8 cellular contexts compared by ENCODE assay signal in the genomic region with DNA sequence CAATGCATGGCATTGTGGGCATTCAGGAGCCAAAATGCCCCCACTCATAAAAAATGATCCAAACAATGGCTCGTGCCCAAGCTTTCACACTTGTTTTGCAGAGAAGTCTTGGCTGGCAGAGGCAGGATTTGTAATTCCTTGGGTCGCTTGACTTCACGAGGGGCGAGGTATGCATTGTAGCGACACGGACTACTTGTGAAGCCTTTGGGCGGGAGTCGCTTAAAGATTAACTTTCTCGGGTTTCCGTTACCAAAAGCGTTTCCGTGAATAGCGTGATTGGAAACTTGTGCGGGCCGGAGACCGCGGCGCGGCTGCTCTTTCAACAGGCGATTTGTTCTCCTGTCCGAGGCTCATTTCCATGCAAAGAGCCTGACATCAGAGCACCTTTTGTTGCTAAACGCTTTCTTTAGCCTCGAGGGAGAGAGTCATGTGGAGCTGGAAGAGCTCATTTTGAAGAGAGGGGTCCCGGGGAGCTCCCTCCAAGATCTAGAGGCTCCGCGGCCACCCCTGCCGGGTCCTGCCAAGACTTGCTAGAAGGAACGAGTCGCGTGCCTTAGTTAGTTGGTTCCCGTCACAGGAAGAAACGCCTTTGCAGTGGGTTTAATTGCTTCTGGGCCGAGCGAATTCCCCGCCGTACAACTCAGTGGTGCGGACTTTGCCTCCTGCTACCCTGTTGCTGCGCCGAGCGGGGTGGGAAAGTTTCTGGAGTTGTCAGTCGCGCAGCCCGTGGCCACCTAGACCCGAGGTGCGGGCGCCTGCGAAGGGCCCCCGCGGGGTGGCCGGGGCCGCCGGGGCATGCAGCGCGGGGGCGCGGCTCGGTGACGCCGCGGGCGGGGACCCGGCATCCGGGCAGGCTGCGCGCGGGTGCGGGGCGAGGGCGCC. TPM values are rescaled to one million over a fixed set of nuclear protein-coding genes. Genes with fewer than 3 reads are reported as not detected.
DNase-seq lines count a peak whose midpoint lies in the region; ATAC-seq and TF ChIP-seq lines count a peak whose summit lies in the region.

SASH1 (plus strand) TSS at position 693 of the 882 bp plus-strand sequence. CDS start 230 bp downstream, outside the sequence.

- TF ChIP-seq RAD21 in neural cell (conservative IDR thresholded peaks at IDR 0.05): peak; percentile 21

- H3K9me2 ChIP-seq in neural cell (ENCODE audit: insufficient read depth, low read length): no peaks in the 10 kb centered on the region

- H3K36me3 ChIP-seq in neural cell (ENCODE audit: insufficient read depth, low read length) (no peaks in the 10 kb centered on the region), vagina (no peaks in the 10 kb centered on the region)

- H2AFZ ChIP-seq in neural cell (ENCODE audit: low read depth, low read length): no peak within 1 kb of the TSS

- H3K9me3 ChIP-seq in neural cell (ENCODE audit: low read length): no peaks in the 10 kb centered on the region
- no peaks in the 10 kb centered on the region for H3K9me3 ChIP-seq in vagina

- H3K27me3 ChIP-seq in neural cell (ENCODE audit: insufficient read depth, low read depth, low read length) (peaks cover 42% of the 10 kb centered on the region), vagina (no peaks in the 10 kb centered on the region)

- TF ChIP-seq POLR2A in vagina (IDR thresholded peaks at IDR 0.05): peak in 1 of 2 donors; percentile 15

- H3K9me3 Mint-ChIP-seq in activated naive CD8-positive, alpha-beta T cell treated with anti-CD3 and anti-CD28 coated beads, Interleukin-2, amount 50 U/mL, for 24 hours: no peaks in the 10 kb centered on the region

- H3K9ac ChIP-seq in neural cell (ENCODE audit: low read length): peak within 1 kb of the TSS; percentile 39

- TF ChIP-seq CTCF in neural cell (IDR thresholded peaks at IDR 0.05; ENCODE audit: poor library complexity, severe bottlenecking) (no peak), vagina (IDR thresholded peaks at IDR 0.05) (no peak)

- H3F3A ChIP-seq in neural cell (ENCODE audit: insufficient read depth, low read length, poor library complexity, severe bottlenecking): no peaks in the 10 kb centered on the region

- DNase-seq in AG08396 (ENCODE audit: low spot score) (peak; percentile 74), NCI-H748 treated with DMSO at 0.1 percent for 48 hours (lab: John Stamatoyannopoulos, UW) (peak; percentile 39), glomerular visceral epithelial cell (ENCODE audit: extremely low spot score) (peak; percentile 90), vagina (ENCODE audit: extremely low spot score in 2 of 2) (no peak)
- peak; percentile 13 for DNase-seq in activated naive CD8-positive, alpha-beta T cell treated with anti-CD3 and anti-CD28 coated beads, Interleukin-2, amount 50 U/mL, for 24 hours

- no peak for TF ChIP-seq EP300 in neural cell (conservative IDR thresholded peaks at IDR 0.05; ENCODE audit: poor library complexity, severe bottlenecking)

- peak; percentile 84 for ATAC-seq in GM18909 (IDR thresholded peaks at IDR 0.05; ENCODE audit: poor library complexity, unreplicated experiment)
- ATAC-seq in HG03139 (IDR thresholded peaks at IDR 0.05; ENCODE audit: unreplicated experiment): peak; percentile 70
- ATAC-seq in activated naive CD8-positive, alpha-beta T cell treated with anti-CD3 and anti-CD28 coated beads, Interleukin-2, amount 50 U/mL, for 24 hours: peak; percentile 36

- H3K79me2 ChIP-seq in neural cell (replicated peaks; ENCODE audit: insufficient read depth, low read length): no peaks in the 10 kb centered on the region

- no peaks in the 10 kb centered on the region for H4K20me1 ChIP-seq in neural cell (ENCODE audit: insufficient read depth)

- H3K4me3 ChIP-seq in neural cell (ENCODE audit: low read length) (peak within 1 kb of the TSS; percentile 68), vagina (peak within 1 kb of the TSS; percentile 70 to 96)

- peaks cover 7% of the 10 kb centered on the region for H3K4me1 Mint-ChIP-seq in activated naive CD8-positive, alpha-beta T cell treated with anti-CD3 and anti-CD28 coated beads, Interleukin-2, amount 50 U/mL, for 24 hours

- intact Hi-C loops in vagina (cut with DNase I): no loop called here

- H3K27ac ChIP-seq in neural cell (ENCODE audit: low read length): no peak within 1 kb of the TSS
- peak within 1 kb of the TSS; percentile 83 for H3K27ac ChIP-seq in vagina

- H3K27ac Mint-ChIP-seq in activated naive CD8-positive, alpha-beta T cell treated with anti-CD3 and anti-CD28 coated beads, Interleukin-2, amount 50 U/mL, for 24 hours: no peak within 1 kb of the TSS

- H3K36me3 Mint-ChIP-seq in activated naive CD8-positive, alpha-beta T cell treated with anti-CD3 and anti-CD28 coated beads, Interleukin-2, amount 50 U/mL, for 24 hours (ENCODE audit: low read depth): no peaks in the 10 kb centered on the region

- peak within 1 kb of the TSS; percentile 63 for H3K4me3 Mint-ChIP-seq in activated naive CD8-positive, alpha-beta T cell treated with anti-CD3 and anti-CD28 coated beads, Interleukin-2, amount 50 U/mL, for 24 hours

- peak within 1 kb of the TSS; percentile 91 for H3K4me2 ChIP-seq in neural cell (ENCODE audit: low read length)

- H3K4me1 ChIP-seq in vagina: peaks cover 25% of the 10 kb centered on the region

- peaks cover 58% of the 10 kb centered on the region for H3K27me3 Mint-ChIP-seq in activated naive CD8-positive, alpha-beta T cell treated with anti-CD3 and anti-CD28 coated beads, Interleukin-2, amount 50 U/mL, for 24 hours

TF ChIP-seq in neural cell, 6 proteins besides CTCF, POLR2A, EP300 and RAD21:
- TF ChIP-seq EZH2 (IDR thresholded peaks at IDR 0.05; ENCODE audit: borderline replicate concordance, insufficient read depth, low read length, poor library complexity, severe bottlenecking): no peak
- TF ChIP-seq TAF1 (IDR thresholded peaks at IDR 0.05; ENCODE audit: low read depth): no peak
- TF ChIP-seq POLR2AphosphoS5 (IDR thresholded peaks at IDR 0.05): no peak
- TF ChIP-seq SMC3 (conservative IDR thresholded peaks at IDR 0.05; ENCODE audit: poor library complexity): no peak
- no peak for TF ChIP-seq REST (IDR thresholded peaks at IDR 0.05; ENCODE audit: borderline replicate concordance)
- peak; percentile 14 for TF ChIP-seq MXI1 (conservative IDR thresholded peaks at IDR 0.05; ENCODE audit: poor library complexity, severe bottlenecking)

RNA-seq across cellular contexts. Expression of gene SASH1, which starts in this region (rescaled TPM):
- 7.0 and 15.1 TPM in 2 replicates for polyA plus RNA-seq in neural cell
- 30.9 and 39.8 TPM in 2 replicates for polyA minus RNA-seq in neural cell
- 86.4 TPM for total RNA-seq in vagina

Comparison
In these comparisons a context has a peak if more than half of its experiments do, and no peak if none do; other contexts are left out.
1. DNase-seq: peak in AG08396 (single experiment), NCI-H748 treated with DMSO at 0.1 percent for 48 hours (single experiment), activated naive CD8-positive, alpha-beta T cell treated with anti-CD3 and anti-CD28 coated beads, Interleukin-2, amount 50 U/mL, for 24 hours (single experiment) and glomerular visceral epithelial cell (single experiment); none in vagina (0 of 2).
2. Peak in every context shown above with its lines, with median percentiles within 50 percentile points of each other: ATAC-seq.